Comparison of ENCODE assay signal across 10 cellular contexts in genomic region chr9:9791621-9792020, GRCh38.
DNase-seq lines count a peak whose midpoint lies in the region; ATAC-seq and TF ChIP-seq lines count a peak whose summit lies in the region.
"Had no signal": no experiment of that assay in that cellular context is flagged by ENCODE, and none has a peak within 500 bp of the region (broad histone marks: within the 10 kb centered on the region; RNA-seq: fewer than 3 reads in every experiment).

No MANE protein-coding gene starts in this region.

- DNase-seq in NCI-H748 (lab: John Stamatoyannopoulos, UW; ENCODE audit: unreplicated experiment) (peak; percentile 40), NCI-H748 treated with DMSO at 0.1 percent for 48 hours (lab: John Stamatoyannopoulos, UW) (no peak), epithelial cell of esophagus (ENCODE audit: low read depth) (peak; percentile 12), retina (peak; percentile 4), lower lobe of right lung (no peak)
- DNase-seq: GOT3, right cardiac atrium had no signal

- H3K4me2 ChIP-seq in OCI-LY3 (ENCODE audit: low read length) = peak overlapping the region; percentile 51

- no peak for ATAC-seq in lower lobe of right lung
- no peak for ATAC-seq in HG03571 (IDR thresholded peaks at IDR 0.05; ENCODE audit: unreplicated experiment)
- no peak for ATAC-seq in HG03460 (IDR thresholded peaks at IDR 0.05; ENCODE audit: unreplicated experiment)
- ATAC-seq: right cardiac atrium had no signal

- no peaks in the 10 kb centered on the region for H3K9me3 ChIP-seq in OCI-LY3 (ENCODE audit: insufficient read depth, low read length)
- H3K9me3 ChIP-seq in lower lobe of right lung = no peaks in the 10 kb centered on the region

- H3K4me3 ChIP-seq in OCI-LY3 (ENCODE audit: low read length) (no peak overlapping the region), epithelial cell of esophagus (ENCODE audit: low read length) (no peak overlapping the region), lower lobe of right lung (no peak overlapping the region)

- H3K79me2 ChIP-seq in OCI-LY3 (ENCODE audit: low read length) = no peaks in the 10 kb centered on the region

- H4K20me1 ChIP-seq in OCI-LY3 (ENCODE audit: insufficient read depth, low read length) = no peaks in the 10 kb centered on the region

- H3K36me3 ChIP-seq in OCI-LY3 (replicated peaks; ENCODE audit: low read depth, low read length) (no peaks in the 10 kb centered on the region), lower lobe of right lung (no peaks in the 10 kb centered on the region)

- H3K27me3 ChIP-seq in OCI-LY3 (ENCODE audit: low read depth, low read length) (no peaks in the 10 kb centered on the region), lower lobe of right lung (ENCODE audit: low read depth) (no peaks in the 10 kb centered on the region)

- H3K4me1 ChIP-seq in OCI-LY3 (ENCODE audit: low read length) (peaks cover 25% of the 10 kb centered on the region), lower lobe of right lung (no peaks in the 10 kb centered on the region)

- H3K27ac ChIP-seq in OCI-LY3 (ENCODE audit: low read length) = peak overlapping the region; percentile 71
- no peak overlapping the region for H3K27ac ChIP-seq in lower lobe of right lung

- H3K9ac ChIP-seq in OCI-LY3 (ENCODE audit: low read length) = peak overlapping the region; percentile 7; the same call in 1 of the 2 replicates

- no peak overlapping the region for H2AFZ ChIP-seq in OCI-LY3 (ENCODE audit: low read depth, low read length)

- intact Hi-C loops in lower lobe of right lung (cut with DNase I) = no loop called here

- TF ChIP-seq CTCF in OCI-LY3 (IDR thresholded peaks at IDR 0.05; ENCODE audit: low read depth, low read length) = peak; percentile 48
- TF ChIP-seq CTCF in epithelial cell of esophagus (IDR thresholded peaks at IDR 0.05; ENCODE audit: insufficient read depth, low read depth, low read length, missing control alignments) = peak; percentile 17
- TF ChIP-seq CTCF in lower lobe of right lung (IDR thresholded peaks at IDR 0.05) = no peak

Comparison
In these comparisons a context has a peak if more than half of its experiments do, and no peak if none do; other contexts are left out.
1. DNase-seq: peak in NCI-H748 (single experiment), epithelial cell of esophagus (single experiment) and retina (single experiment); none in NCI-H748 treated with DMSO at 0.1 percent for 48 hours (single experiment) and lower lobe of right lung (single experiment).